In genomic region chr3:45580142-45580541, GRCh38 we compare ENCODE assay signal across 14 cellular contexts. TPM values are rescaled to one million over a fixed set of nuclear protein-coding genes. Genes with fewer than 3 reads are reported as not detected.
DNase-seq lines count a peak whose midpoint lies in the region; TF ChIP-seq lines count a peak whose summit lies in the region.
"Had no signal": no experiment of that assay in that cellular context is flagged by ENCODE, and none has a peak within 500 bp of the region (broad histone marks: within the 10 kb centered on the region; RNA-seq: fewer than 3 reads in every experiment).

No MANE protein-coding gene starts in this region.

- H3K18ac ChIP-seq in mesendoderm (ENCODE audit: low read length): no peak overlapping the region

- H3K4me2 ChIP-seq in smooth muscle cell (no peak overlapping the region), mesendoderm (ENCODE audit: low read length) (no peak overlapping the region)
- H3K4me2 ChIP-seq: BLaER1 treated with 17β-estradiol and CSF1 and Interleukin-3, amounts not matched to agents 10 nM and 100 nM; GM23338 had no signal

- no peak overlapping the region for H3K4me3 Mint-ChIP-seq in activated naive CD8-positive, alpha-beta T cell
- H3K4me3 Mint-ChIP-seq in activated naive CD8-positive, alpha-beta T cell treated with anti-CD3 and anti-CD28 coated beads for 36 hours: no peak overlapping the region
- H3K4me3 Mint-ChIP-seq: CD4-positive, CD25-positive, alpha-beta regulatory T cell; GM23338 had no signal

- no peak overlapping the region for H4K5ac ChIP-seq in mesendoderm (ENCODE audit: low read length)

- H3K4me1 ChIP-seq in SJCRH30 (peaks cover 55% of the 10 kb centered on the region), smooth muscle cell (ENCODE audit: low read depth) (no peaks in the 10 kb centered on the region), mesendoderm (ENCODE audit: control insufficient read depth, low read depth, low read length) (peaks cover 3% of the 10 kb centered on the region)

- no peaks in the 10 kb centered on the region for H3K79me2 ChIP-seq in smooth muscle cell (ENCODE audit: low read depth)
- H3K79me2 ChIP-seq in mesendoderm (ENCODE audit: control insufficient read depth, insufficient read depth, low read length): no peaks in the 10 kb centered on the region

- no peak overlapping the region for H3K4me3 ChIP-seq in SJCRH30
- H3K4me3 ChIP-seq in smooth muscle cell: no peak overlapping the region
- H3K4me3 ChIP-seq in mesendoderm (ENCODE audit: low read length): no peak overlapping the region
- H3K4me3 ChIP-seq: BLaER1 treated with 17β-estradiol and CSF1 and Interleukin-3, amounts not matched to agents 10 nM and 100 nM; GM23338 had no signal

- H3K27me3 ChIP-seq in SJCRH30 (no peaks in the 10 kb centered on the region), smooth muscle cell (ENCODE audit: low read depth) (no peaks in the 10 kb centered on the region), mesendoderm (ENCODE audit: insufficient read depth, low read length, poor library complexity) (no peaks in the 10 kb centered on the region)
- H3K27me3 ChIP-seq: BLaER1 treated with 17β-estradiol and CSF1 and Interleukin-3, amounts not matched to agents 10 nM and 100 nM had no signal

- H3K9me3 Mint-ChIP-seq in activated naive CD8-positive, alpha-beta T cell (ENCODE audit: low read depth): no peaks in the 10 kb centered on the region
- no peaks in the 10 kb centered on the region for H3K9me3 Mint-ChIP-seq in activated naive CD8-positive, alpha-beta T cell treated with anti-CD3 and anti-CD28 coated beads for 36 hours
- H3K9me3 Mint-ChIP-seq: GM23338 had no signal

- no peak overlapping the region for H3K4ac ChIP-seq in mesendoderm (ENCODE audit: low read depth, low read length)

- no peak for TF ChIP-seq CTCF in smooth muscle cell (IDR thresholded peaks at IDR 0.05; ENCODE audit: borderline replicate concordance, insufficient read depth, poor library complexity, severe bottlenecking)

- H3K36me3 ChIP-seq in SJCRH30 (no peaks in the 10 kb centered on the region), smooth muscle cell (ENCODE audit: low read depth) (no peaks in the 10 kb centered on the region), mesendoderm (ENCODE audit: control insufficient read depth, insufficient read depth, low read length) (no peaks in the 10 kb centered on the region)
- H3K36me3 ChIP-seq: BLaER1 treated with 17β-estradiol and CSF1 and Interleukin-3, amounts not matched to agents 10 nM and 100 nM had no signal

- DNase-seq in activated naive CD8-positive, alpha-beta T cell treated with anti-CD3 and anti-CD28 coated beads for 36 hours: no peak
- DNase-seq in SJCRH30 (peak; percentile 75 to 84), myocyte (ENCODE audit: low read depth) (peak; percentile 92), smooth muscle cell (lab: John Stamatoyannopoulos, UW; ENCODE audit: unreplicated experiment) (no peak), mesendoderm (no peak), SKM-1 (lab: John Stamatoyannopoulos, UW; ENCODE audit: unreplicated experiment) (no peak)
- DNase-seq in activated CD8-positive, alpha-beta memory T cell treated with anti-CD3 and anti-CD28 coated beads for 24 hours: no peak
- DNase-seq: 8988T; CD4-positive, CD25-positive, alpha-beta regulatory T cell; DMS53; H7 had no signal

- H3K4me1 Mint-ChIP-seq in activated naive CD8-positive, alpha-beta T cell (ENCODE audit: low read depth): no peaks in the 10 kb centered on the region
- peaks cover 2% of the 10 kb centered on the region for H3K4me1 Mint-ChIP-seq in activated naive CD8-positive, alpha-beta T cell treated with anti-CD3 and anti-CD28 coated beads for 36 hours

- H3K27me3 Mint-ChIP-seq in activated naive CD8-positive, alpha-beta T cell: peaks cover 2% of the 10 kb centered on the region
- no peaks in the 10 kb centered on the region for H3K27me3 Mint-ChIP-seq in activated naive CD8-positive, alpha-beta T cell treated with anti-CD3 and anti-CD28 coated beads for 36 hours

- H3K56ac ChIP-seq in mesendoderm (ENCODE audit: low read length): no peak overlapping the region

- H2BK120ac ChIP-seq in mesendoderm (ENCODE audit: low read depth, low read length): no peak overlapping the region

- H3K27ac ChIP-seq in SJCRH30 (peak overlapping the region; percentile 41), smooth muscle cell (ENCODE audit: low read depth) (peak overlapping the region; percentile 8), mesendoderm (ENCODE audit: low read depth, low read length) (no peak overlapping the region)
- H3K27ac ChIP-seq: BLaER1 treated with 17β-estradiol and CSF1 and Interleukin-3, amounts not matched to agents 10 nM and 100 nM had no signal

- H3K36me3 Mint-ChIP-seq in activated naive CD8-positive, alpha-beta T cell: no peaks in the 10 kb centered on the region
- no peaks in the 10 kb centered on the region for H3K36me3 Mint-ChIP-seq in activated naive CD8-positive, alpha-beta T cell treated with anti-CD3 and anti-CD28 coated beads for 36 hours

- H3K27ac Mint-ChIP-seq in activated naive CD8-positive, alpha-beta T cell: peak overlapping the region; percentile 7
- no peak overlapping the region for H3K27ac Mint-ChIP-seq in activated naive CD8-positive, alpha-beta T cell treated with anti-CD3 and anti-CD28 coated beads for 36 hours
- H3K27ac Mint-ChIP-seq: GM23338 had no signal

- WGBS in smooth muscle cell (ENCODE audit: low lambda C conversion rate): 53% methylated on average over 1 of the region's 1 CpG
- WGBS in mesendoderm (ENCODE audit: extremely low coverage, insufficient coverage, low lambda C conversion rate): no CpG with 5 or more reads among the region's 1 CpG

- H3F3A ChIP-seq in smooth muscle cell (ENCODE audit: low read depth): peaks cover 3% of the 10 kb centered on the region

- H4K20me1 ChIP-seq in smooth muscle cell (ENCODE audit: low read depth): no peaks in the 10 kb centered on the region
- H4K20me1 ChIP-seq: BLaER1 treated with 17β-estradiol and CSF1 and Interleukin-3, amounts not matched to agents 10 nM and 100 nM had no signal

- H3K23ac ChIP-seq in mesendoderm (ENCODE audit: low read length): no peak overlapping the region

- H3K9ac ChIP-seq in smooth muscle cell (ENCODE audit: low read depth): no peak overlapping the region
- no peak overlapping the region for H3K9ac ChIP-seq in mesendoderm (ENCODE audit: low read length)
- H3K9ac ChIP-seq: BLaER1 treated with 17β-estradiol and CSF1 and Interleukin-3, amounts not matched to agents 10 nM and 100 nM had no signal

- no peak overlapping the region for H2BK5ac ChIP-seq in mesendoderm (ENCODE audit: low read length)

- H3K79me1 ChIP-seq in mesendoderm (ENCODE audit: low read length): no peaks in the 10 kb centered on the region

- no peak overlapping the region for H4K8ac ChIP-seq in mesendoderm (ENCODE audit: low read depth, low read length)

- H2AK5ac ChIP-seq in mesendoderm (ENCODE audit: low read length): no peak overlapping the region

- H3K9me3 ChIP-seq in SJCRH30 (replicated peaks): peaks cover 4% of the 10 kb centered on the region; the same call in 1 of the 2 replicates
- H3K9me3 ChIP-seq in smooth muscle cell (replicated peaks; ENCODE audit: low read depth): no peaks in the 10 kb centered on the region

- H2AFZ ChIP-seq in smooth muscle cell (ENCODE audit: low read depth): no peak overlapping the region
- H2AFZ ChIP-seq: GM23338 had no signal

- no peak overlapping the region for H2BK15ac ChIP-seq in mesendoderm (replicated peaks; ENCODE audit: low read depth)

RNA-seq across cellular contexts. Expression of gene LIMD1, which starts 14.4 kb away (rescaled TPM):
- 10 to 100 TPM; 23.8 to 26.5 TPM for total RNA-seq in activated naive CD8-positive, alpha-beta T cell treated with anti-CD3 and anti-CD28 coated beads for 36 hours
- total RNA-seq in SJCRH30 (2014; rRNA removed; shearing (Covaris generic)): 25.0 and 28.0 TPM in 2 replicates
- total RNA-seq in myocyte: 29.2 and 35.9 TPM in 2 replicates
- 12.4 TPM for polyA plus RNA-seq in myocyte (2012)
- total RNA-seq in smooth muscle cell: 3.8 and 4.6 TPM in 2 replicates
- polyA plus RNA-seq in smooth muscle cell: 3.6 and 4.2 TPM in 2 replicates
- polyA plus RNA-seq in mesendoderm (2013, experiment 1 of 2): 11.1 TPM
- 11.8 TPM for polyA plus RNA-seq in mesendoderm (2013, experiment 2 of 2)

Comparison
In these comparisons a context has a peak if more than half of its experiments do, and no peak if none do; other contexts are left out.
1. DNase-seq: peak in SJCRH30 (2 of 2) and myocyte (single experiment); none in activated naive CD8-positive, alpha-beta T cell treated with anti-CD3 and anti-CD28 coated beads for 36 hours (single experiment), smooth muscle cell (single experiment), mesendoderm (single experiment), SKM-1 (single experiment) and activated CD8-positive, alpha-beta memory T cell treated with anti-CD3 and anti-CD28 coated beads for 24 hours (single experiment).